22 cellular contexts compared by ENCODE assay signal in genomic region chr19:37872383-37872782, GRCh38. TPM values are rescaled to one million over a fixed set of nuclear protein-coding genes. Genes with fewer than 3 reads are reported as not detected.
DNase-seq lines count a peak whose midpoint lies in the region; ATAC-seq, FAIRE-seq and TF ChIP-seq lines count a peak whose summit lies in the region.
"Had no signal": no experiment of that assay in that cellular context is flagged by ENCODE, and none has a peak within 500 bp of the region (broad histone marks: within the 10 kb centered on the region; RNA-seq: fewer than 3 reads in every experiment).

No MANE protein-coding gene starts in this region.

- ATAC-seq in A549 (peak; percentile 25 to 28; a peak in 2 of 6 replicates), GM21423 (IDR thresholded peaks at IDR 0.05; ENCODE audit: unreplicated experiment) (no peak)
- ATAC-seq: CD8-positive, alpha-beta T cell; HepG2 had no signal

- H3K9me3 Mint-ChIP-seq in CD4-positive, alpha-beta memory T cell, result peaks cover 0 to 12% (median 5%) of the 10 kb centered on the region in 8 donors
- H3K9me3 Mint-ChIP-seq: CD8-positive, alpha-beta T cell had no signal

- peaks cover 3 to 6% of the 10 kb centered on the region in 2 donors for H3K27me3 Mint-ChIP-seq in CD4-positive, alpha-beta memory T cell

- FAIRE-seq in A549 (lab: Jason Lieb, UNC), result no peak
- FAIRE-seq: GM12892, GM19239, HepG2, HTR-8/SVneo had no signal

- H3K27me3 ChIP-seq in CD4-positive, alpha-beta memory T cell (ENCODE audit: insufficient read depth, low read length), result no peaks in the 10 kb centered on the region
- H3K27me3 ChIP-seq in ovary (no peaks in the 10 kb centered on the region), SJCRH30 (no peaks in the 10 kb centered on the region)
- H3K27me3 ChIP-seq: BE2C had no signal

- H3K9me3 ChIP-seq in A549, result peaks cover 89% of the 10 kb centered on the region
- H3K9me3 ChIP-seq in CD4-positive, alpha-beta memory T cell (ENCODE audit: control insufficient read depth in 1 of 2, low read length in 2 of 2), result no peaks in the 10 kb centered on the region
- H3K9me3 ChIP-seq in ovary, result peaks cover 0 to 3% of the 10 kb centered on the region in 2 donors
- peaks cover 8% of the 10 kb centered on the region; the same call in 1 of the 2 replicates for H3K9me3 ChIP-seq in SJCRH30 (replicated peaks)
- H3K9me3 ChIP-seq: BE2C had no signal

- TF ChIP-seq RAD21 in A549 (conservative IDR thresholded peaks at IDR 0.05 in 1 of 2, IDR thresholded peaks at IDR 0.05 in 1 of 2), result no peak

- H3K4me1 Mint-ChIP-seq in CD4-positive, alpha-beta memory T cell, result no peaks in the 10 kb centered on the region

- intact Hi-C loops in CD4-positive, alpha-beta memory T cell (cut with micrococcal nuclease), result no loop called here
- intact Hi-C loops in ovary (cut with DNase I), result no loop called here

- 10% methylated on average over 5 of the region's 5 CpGs for WGBS in A549 (ENCODE audit: missing lambda C conversion rate)
- WGBS in ovary, 3 donors, result 44 to 50% (median 50%) methylated on average over 5 of the region's 5 CpGs

- TF ChIP-seq CTCF in A549 (IDR thresholded peaks at IDR 0.05) (no peak), choroid plexus epithelial cell (conservative IDR thresholded peaks at IDR 0.05; ENCODE audit: low read depth, low read length) (no peak), foreskin fibroblast (IDR thresholded peaks at IDR 0.05; ENCODE audit: low read depth, low read length) (no peak), ovary (IDR thresholded peaks at IDR 0.05) (no peak)

- CTCF ChIA-PET in A549 (lab: Yijun Ruan, JAX), result interaction anchor here (0.6 to 2.8 kb wide), 2 partner anchors 30 to 75 kb away, joined by 3 to 14 read pairs; no protein-coding TSS in a partner anchor
- CTCF ChIA-PET in CD4-positive, alpha-beta memory T cell (lab: Charles Lee; ENCODE audit: partially characterized antibody), result no interaction called here

- no peak for TF ChIP-seq POLR2A in A549 (IDR thresholded peaks at IDR 0.05; ENCODE audit: low read length)
- TF ChIP-seq POLR2A in ovary (IDR thresholded peaks at IDR 0.05), result no peak

- DNase-seq in A549 (ENCODE audit: low read depth in 1 of 2, low spot score in 1 of 2) (no peak), RKO (ENCODE audit: low spot score) (peak; percentile 16), choroid plexus epithelial cell (ENCODE audit: low read depth) (peak; percentile 14), foreskin fibroblast (peak; percentile 5 to 14), ovary (no peak), SJCRH30 (no peak)
- DNase-seq in CD4-positive, alpha-beta memory T cell, result no peak
- DNase-seq: 8988T; BE2C; CD8-positive, alpha-beta T cell; COR-L47; DND-41; GDM1; HCEC 1CT; HFFc6 had no signal

- H3K4me3 Mint-ChIP-seq in CD4-positive, alpha-beta memory T cell, result no peak overlapping the region
- H3K4me3 Mint-ChIP-seq: CD8-positive, alpha-beta T cell; HFFc6 had no signal

- no peak overlapping the region for H3K4me2 ChIP-seq in A549

- H3K27ac ChIP-seq in A549 (no peak overlapping the region), ovary (no peak overlapping the region), SJCRH30 (no peak overlapping the region)
- no peak overlapping the region for H3K27ac ChIP-seq in CD4-positive, alpha-beta memory T cell (ENCODE audit: low read depth, low read length)
- H3K27ac ChIP-seq: C4-2B had no signal

- H3K36me3 ChIP-seq in CD4-positive, alpha-beta memory T cell (ENCODE audit: insufficient read depth, low read length), result no peaks in the 10 kb centered on the region
- H3K36me3 ChIP-seq in ovary, result no peaks in the 10 kb centered on the region
- no peaks in the 10 kb centered on the region for H3K36me3 ChIP-seq in SJCRH30
- H3K36me3 ChIP-seq: BE2C had no signal

- H3K4me1 ChIP-seq in A549, result no peaks in the 10 kb centered on the region
- H3K4me1 ChIP-seq in CD4-positive, alpha-beta memory T cell (ENCODE audit: insufficient read depth, low read length), result no peaks in the 10 kb centered on the region
- H3K4me1 ChIP-seq in ovary (ENCODE audit: insufficient read depth), result no peaks in the 10 kb centered on the region
- no peaks in the 10 kb centered on the region for H3K4me1 ChIP-seq in SJCRH30
- H3K4me1 ChIP-seq: BE2C had no signal

- H3K36me3 Mint-ChIP-seq in CD4-positive, alpha-beta memory T cell, result no peaks in the 10 kb centered on the region
- H3K36me3 Mint-ChIP-seq: CD8-positive, alpha-beta T cell had no signal

- POLR2A ChIA-PET in A549 (lab: Yijun Ruan, JAX), result no interaction called here
- POLR2A ChIA-PET in CD4-positive, alpha-beta memory T cell (lab: Charles Lee; ENCODE audit: partially characterized antibody), result no interaction called here

- H3K4me3 ChIP-seq in A549, result no peak overlapping the region
- H3K4me3 ChIP-seq in choroid plexus epithelial cell (ENCODE audit: low read depth, low read length), result no peak overlapping the region
- H3K4me3 ChIP-seq in foreskin fibroblast (ENCODE audit: low read depth in 1 of 2, low read length in 2 of 2), result no peak overlapping the region
- H3K4me3 ChIP-seq in CD4-positive, alpha-beta memory T cell (ENCODE audit: low read length in 2 of 2), result no peak overlapping the region
- no peak overlapping the region for H3K4me3 ChIP-seq in ovary
- H3K4me3 ChIP-seq in SJCRH30, result no peak overlapping the region

- H3K27ac Mint-ChIP-seq in CD4-positive, alpha-beta memory T cell, result no peak overlapping the region
- H3K27ac Mint-ChIP-seq: CD8-positive, alpha-beta T cell; HFFc6 had no signal

- TF ChIP-seq EP300 in A549 (IDR thresholded peaks at IDR 0.05), result no peak
- no peak for TF ChIP-seq EP300 in ovary (IDR thresholded peaks at IDR 0.05)

TF ChIP-seq in A549, 52 proteins besides CTCF, POLR2A, EP300 and RAD21:
- TF ChIP-seq MAX (IDR thresholded peaks at IDR 0.05), result no peak
- no peak for TF ChIP-seq EHMT2 (IDR thresholded peaks at IDR 0.05; ENCODE audit: low read depth)

RNA-seq across cellular contexts. Expression of gene WDR87, which starts 34.0 kb away (rescaled TPM):
- polyA plus RNA-seq in A549 (2011; rRNA removed) (not detected in 2 replicates), A549 (2017; fragmentation: RNase III; extraction: RNeasy Plus Mini Kit Qiagen cat#74134 plus additional on column Dnase treatment) (not detected in 3 replicates), ovary (not detected)
- polyA plus RNA-seq in A549 (2012; cell fraction: cytosol; rRNA removed), result not detected in 2 replicates
- polyA plus RNA-seq in A549 (2012; cell fraction: nucleus; rRNA removed), result not detected in 2 replicates
- not detected in 2 replicates for polyA minus RNA-seq in A549 (2011; rRNA and poly(A)+ RNA removed)
- not detected for total RNA-seq in CD4-positive, alpha-beta memory T cell
- not detected for polyA plus RNA-seq in CD4-positive, alpha-beta memory T cell
- not detected for total RNA-seq in ovary
- not detected in 2 replicates for total RNA-seq in SJCRH30 (2014; rRNA removed; shearing (Covaris generic))
- total RNA-seq: CD8-positive, alpha-beta T cell; H4; HepG2; HFFc6 had no signal
- polyA plus RNA-seq: HepG2 had no signal

RNA-seq across cellular contexts. Expression of gene SIPA1L3, which starts 34.6 kb away (rescaled TPM):
- 28.9 and 47.8 TPM in 2 replicates for polyA plus RNA-seq in A549 (2011; rRNA removed)
- polyA plus RNA-seq in A549 (2012; cell fraction: cytosol; rRNA removed), result 27.9 and 36.2 TPM in 2 replicates
- 73.6 and 96.7 TPM in 2 replicates for polyA plus RNA-seq in A549 (2012; cell fraction: nucleus; rRNA removed)
- 50.6 to 55.4 TPM (median 53.9 TPM) in 3 replicates for polyA plus RNA-seq in A549 (2017; fragmentation: RNase III; extraction: RNeasy Plus Mini Kit Qiagen cat#74134 plus additional on column Dnase treatment)
- 156 and 168 TPM in 2 replicates for polyA minus RNA-seq in A549 (2011; rRNA and poly(A)+ RNA removed)
- 10 to 100 TPM; 31.8 to 35.0 TPM for total RNA-seq in CD4-positive, alpha-beta memory T cell
- 1 to 10 TPM in 1 of 2 donors, under 1 TPM in 1; 0.39 to 3.8 TPM for polyA plus RNA-seq in CD4-positive, alpha-beta memory T cell
- 10 to 100 TPM; 12.0 to 27.9 (median 19.5) TPM for total RNA-seq in ovary
- polyA plus RNA-seq in ovary, result 10 to 100 TPM in 1 of 2 donors, 1 to 10 TPM in 1; 4.5 to 18.1 TPM
- 17.8 and 19.8 TPM in 2 replicates for total RNA-seq in SJCRH30 (2014; rRNA removed; shearing (Covaris generic))

Comparison
In these comparisons a context has a peak if more than half of its experiments do, and no peak if none do; other contexts are left out.
1. DNase-seq: peak in RKO (single experiment), choroid plexus epithelial cell (single experiment) and foreskin fibroblast (2 of 2); none in A549 (0 of 2), CD4-positive, alpha-beta memory T cell (0 of 5), ovary (0 of 5) and SJCRH30 (0 of 2).